Comparison of ENCODE assay signal across 9 cellular contexts in genomic region chr6:53306819-53307347, GRCh38. TPM values are rescaled to one million over a fixed set of nuclear protein-coding genes. Genes with fewer than 3 reads are reported as not detected.
A peak's percentile ranks its signal among the peaks of the same experiment; 100 is the strongest.
DNase-seq lines count a peak whose midpoint lies in the region; ATAC-seq, FAIRE-seq and TF ChIP-seq lines count a peak whose summit lies in the region.
"Had no signal": no experiment of that assay in that cellular context is flagged by ENCODE, and none has a peak within 500 bp of the region (broad histone marks: within the 10 kb centered on the region; RNA-seq: fewer than 3 reads in every experiment).

No MANE protein-coding gene starts in this region.

- H3K4me1 ChIP-seq in SK-N-SH (ENCODE audit: control insufficient read depth in 1 of 2, insufficient read depth in 2 of 2, low read depth in 1 of 2, low read length in 1 of 2) (peaks cover 21 to 27% of the 10 kb centered on the region in 2 experiments), liver (ENCODE audit: control insufficient read depth in 4 of 4, insufficient read depth in 4 of 4, low read length in 3 of 4) (peaks cover 8 to 61% (median 50%) of the 10 kb centered on the region in 4 donors), smooth muscle cell (ENCODE audit: low read depth) (peaks cover 21% of the 10 kb centered on the region)

- WGBS in SK-N-SH (ENCODE audit: low lambda C conversion rate) = 90% methylated on average over 1 of the region's 1 CpG
- 34% methylated on average over 1 of the region's 1 CpG for WGBS in liver
- WGBS in smooth muscle cell (ENCODE audit: low lambda C conversion rate) = 100% methylated on average over 1 of the region's 1 CpG

- H3K79me2 ChIP-seq in SK-N-SH (ENCODE audit: insufficient read depth) (peaks cover 68% of the 10 kb centered on the region), smooth muscle cell (ENCODE audit: low read depth) (peaks cover 52% of the 10 kb centered on the region)

- H3K9me2 ChIP-seq in SK-N-SH = no peaks in the 10 kb centered on the region

- no peaks in the 10 kb centered on the region for H4K20me1 ChIP-seq in SK-N-SH (ENCODE audit: insufficient read depth)
- peaks cover 80% of the 10 kb centered on the region for H4K20me1 ChIP-seq in smooth muscle cell (ENCODE audit: low read depth)

- H3K27me3 ChIP-seq in SK-N-SH (ENCODE audit: insufficient read depth) (no peaks in the 10 kb centered on the region), liver (ENCODE audit: control insufficient read depth in 4 of 4, insufficient read depth in 4 of 4, low read length in 3 of 4) (no peaks in the 10 kb centered on the region), smooth muscle cell (ENCODE audit: low read depth) (no peaks in the 10 kb centered on the region)

- no peak overlapping the region for H2AFZ ChIP-seq in SK-N-SH (ENCODE audit: low read depth)
- H2AFZ ChIP-seq in smooth muscle cell (ENCODE audit: low read depth) = no peak overlapping the region

- TF ChIP-seq RAD21 in SK-N-SH (IDR thresholded peaks at IDR 0.05; ENCODE audit: low read length) (no peak), liver (IDR thresholded peaks at IDR 0.05) (peak; percentile 51 to 52)

- CTCF ChIA-PET in SK-N-SH (lab: Yijun Ruan, JAX) = interaction anchor here (0.9 kb wide), 1 partner anchor 13 kb away, joined by 3 read pairs; no protein-coding TSS in a partner anchor

- TF ChIP-seq CTCF in SK-N-SH (IDR thresholded peaks at IDR 0.05) (no peak), liver (IDR thresholded peaks at IDR 0.05; ENCODE audit: low read depth, low read length, missing input control) (no peak), smooth muscle cell (IDR thresholded peaks at IDR 0.05; ENCODE audit: borderline replicate concordance, insufficient read depth, poor library complexity, severe bottlenecking) (no peak)

- H3K4me3 ChIP-seq in SK-N-SH (ENCODE audit: low read depth in 2 of 2, low read length in 1 of 2) (no peak overlapping the region), liver (ENCODE audit: low read depth in 1 of 3, low read length in 3 of 3) (no peak overlapping the region), smooth muscle cell (no peak overlapping the region)

- ATAC-seq in SK-N-SH treated with all-trans-retinoic acid at 6 μM for 48 hours = no peak
- peak; percentile 42 for ATAC-seq in HG02870 (IDR thresholded peaks at IDR 0.05; ENCODE audit: unreplicated experiment)

- no peak overlapping the region for H3K4me2 ChIP-seq in SK-N-SH
- H3K4me2 ChIP-seq in smooth muscle cell = no peak overlapping the region

- TF ChIP-seq EP300 in SK-N-SH (IDR thresholded peaks at IDR 0.05; ENCODE audit: borderline replicate concordance in 1 of 2, low read depth in 1 of 2, low read length in 1 of 2) = no peak

- H3K9ac ChIP-seq in SK-N-SH (no peak overlapping the region), liver (ENCODE audit: low read depth in 1 of 2, low read length in 2 of 2) (peak overlapping the region; percentile 5 to 25), smooth muscle cell (ENCODE audit: low read depth) (no peak overlapping the region)

- H3K36me3 ChIP-seq in SK-N-SH (replicated peaks in 1 of 2; ENCODE audit: control insufficient read depth in 1 of 2, insufficient read depth in 2 of 2, low read length in 1 of 2) = no peaks in the 10 kb centered on the region
- no peaks in the 10 kb centered on the region for H3K36me3 ChIP-seq in liver (ENCODE audit: control insufficient read depth in 4 of 4, insufficient read depth in 3 of 4, low read depth in 1 of 4, low read length in 3 of 4)
- H3K36me3 ChIP-seq in smooth muscle cell (ENCODE audit: low read depth) = no peaks in the 10 kb centered on the region

- H3F3A ChIP-seq in SK-N-SH (replicated peaks; ENCODE audit: insufficient read depth) (peaks cover 16% of the 10 kb centered on the region), smooth muscle cell (ENCODE audit: low read depth) (peaks cover 7% of the 10 kb centered on the region)

- H3K27ac ChIP-seq in SK-N-SH (ENCODE audit: low read depth in 2 of 2, low read length in 1 of 2) (peak overlapping the region in 1 of 2 experiments; percentile 32; a peak in 2 of 4 replicates), liver (ENCODE audit: low read depth in 1 of 2, low read length in 2 of 2) (peak overlapping the region; percentile 52 to 65), caudate nucleus (ENCODE audit: low read depth, low read length) (no peak overlapping the region), smooth muscle cell (ENCODE audit: low read depth) (no peak overlapping the region)

- no peak for FAIRE-seq in frontal cortex (lab: Jason Lieb, UNC)
- FAIRE-seq: TTC549 had no signal

- H3K9me3 ChIP-seq in SK-N-SH (no peaks in the 10 kb centered on the region), liver (ENCODE audit: control insufficient read depth in 4 of 4, low read length in 3 of 4) (no peaks in the 10 kb centered on the region), smooth muscle cell (replicated peaks; ENCODE audit: low read depth) (no peaks in the 10 kb centered on the region)

- POLR2A ChIA-PET in SK-N-SH (lab: Yijun Ruan, JAX) = no interaction called here

- no peak for DNase-seq in SK-N-SH
- DNase-seq in SW480 (ENCODE audit: low spot score) = peak; percentile 22
- no peak for DNase-seq in caudate nucleus (lab: John Stamatoyannopoulos, UW)
- no peak for DNase-seq in smooth muscle cell (lab: John Stamatoyannopoulos, UW; ENCODE audit: unreplicated experiment)
- no peak for DNase-seq in frontal cortex (ENCODE audit: low spot score in 2 of 2)

TF ChIP-seq in SK-N-SH, 30 proteins besides CTCF, POLR2A, EP300 and RAD21 (continues in another document):
- TF ChIP-seq, protein P1, sequence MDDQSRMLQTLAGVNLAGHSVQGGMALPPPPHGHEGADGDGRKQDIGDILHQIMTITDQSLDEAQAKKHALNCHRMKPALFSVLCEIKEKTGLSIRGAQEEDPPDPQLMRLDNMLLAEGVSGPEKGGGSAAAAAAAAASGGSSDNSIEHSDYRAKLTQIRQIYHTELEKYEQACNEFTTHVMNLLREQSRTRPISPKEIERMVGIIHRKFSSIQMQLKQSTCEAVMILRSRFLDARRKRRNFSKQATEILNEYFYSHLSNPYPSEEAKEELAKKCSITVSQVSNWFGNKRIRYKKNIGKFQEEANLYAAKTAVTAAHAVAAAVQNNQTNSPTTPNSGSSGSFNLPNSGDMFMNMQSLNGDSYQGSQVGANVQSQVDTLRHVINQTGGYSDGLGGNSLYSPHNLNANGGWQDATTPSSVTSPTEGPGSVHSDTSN (IDR thresholded peaks at IDR 0.05) = peak; percentile 47
- TF ChIP-seq SIN3A (IDR thresholded peaks at IDR 0.05; ENCODE audit: borderline replicate concordance, low read depth, low read length) = no peak
- TF ChIP-seq, protein P2, sequence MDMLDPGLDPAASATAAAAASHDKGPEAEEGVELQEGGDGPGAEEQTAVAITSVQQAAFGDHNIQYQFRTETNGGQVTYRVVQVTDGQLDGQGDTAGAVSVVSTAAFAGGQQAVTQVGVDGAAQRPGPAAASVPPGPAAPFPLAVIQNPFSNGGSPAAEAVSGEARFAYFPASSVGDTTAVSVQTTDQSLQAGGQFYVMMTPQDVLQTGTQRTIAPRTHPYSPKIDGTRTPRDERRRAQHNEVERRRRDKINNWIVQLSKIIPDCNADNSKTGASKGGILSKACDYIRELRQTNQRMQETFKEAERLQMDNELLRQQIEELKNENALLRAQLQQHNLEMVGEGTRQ (IDR thresholded peaks at IDR 0.05; ENCODE audit: borderline replicate concordance, low read depth, low read length) = no peak

TF ChIP-seq in SK-N-SH treated with all-trans-retinoic acid at 6 μM for 48 hours, 23 proteins besides CTCF, POLR2A, EP300 and RAD21 (continues in another document):
- TF ChIP-seq, protein P3, sequence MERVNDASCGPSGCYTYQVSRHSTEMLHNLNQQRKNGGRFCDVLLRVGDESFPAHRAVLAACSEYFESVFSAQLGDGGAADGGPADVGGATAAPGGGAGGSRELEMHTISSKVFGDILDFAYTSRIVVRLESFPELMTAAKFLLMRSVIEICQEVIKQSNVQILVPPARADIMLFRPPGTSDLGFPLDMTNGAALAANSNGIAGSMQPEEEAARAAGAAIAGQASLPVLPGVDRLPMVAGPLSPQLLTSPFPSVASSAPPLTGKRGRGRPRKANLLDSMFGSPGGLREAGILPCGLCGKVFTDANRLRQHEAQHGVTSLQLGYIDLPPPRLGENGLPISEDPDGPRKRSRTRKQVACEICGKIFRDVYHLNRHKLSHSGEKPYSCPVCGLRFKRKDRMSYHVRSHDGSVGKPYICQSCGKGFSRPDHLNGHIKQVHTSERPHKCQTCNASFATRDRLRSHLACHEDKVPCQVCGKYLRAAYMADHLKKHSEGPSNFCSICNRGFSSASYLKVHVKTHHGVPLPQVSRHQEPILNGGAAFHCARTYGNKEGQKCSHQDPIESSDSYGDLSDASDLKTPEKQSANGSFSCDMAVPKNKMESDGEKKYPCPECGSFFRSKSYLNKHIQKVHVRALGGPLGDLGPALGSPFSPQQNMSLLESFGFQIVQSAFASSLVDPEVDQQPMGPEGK (CRISPR knock-in tag; IDR thresholded peaks at IDR 0.05; ENCODE audit: borderline replicate concordance) = no peak
- no peak for TF ChIP-seq CSDC2 (CRISPR knock-in tag; IDR thresholded peaks at IDR 0.05)
- no peak for TF ChIP-seq TCF4 (CRISPR knock-in tag; IDR thresholded peaks at IDR 0.05; ENCODE audit: borderline replicate concordance)
- TF ChIP-seq ZNF8 (CRISPR knock-in tag; IDR thresholded peaks at IDR 0.05) = no peak

RNA-seq across cellular contexts. Expression of gene ELOVL5, which starts 41.9 kb away (rescaled TPM):
- polyA plus RNA-seq in SK-N-SH (2012; rRNA removed) (31.9 and 46.4 TPM in 2 replicates), liver (10 to 100 TPM; 22.1 to 54.4 TPM), smooth muscle cell (58.8 and 71.9 TPM in 2 replicates)
- 35.2 and 38.0 TPM in 2 replicates for polyA plus RNA-seq in SK-N-SH (2012; cell fraction: cytosol; rRNA removed)
- 21.5 and 37.4 TPM in 2 replicates for polyA plus RNA-seq in SK-N-SH (2012; cell fraction: nucleus; rRNA removed)
- total RNA-seq in liver (10 to 100 TPM; 61.2 to 77.8 TPM), smooth muscle cell (79.2 and 97.2 TPM in 2 replicates), frontal cortex (50.5 TPM)

Comparison
In these comparisons a context has a peak if more than half of its experiments do, and no peak if none do; other contexts are left out.
1. H3K27ac ChIP-seq: peak in liver (2 of 2); none in caudate nucleus (single experiment) and smooth muscle cell (single experiment).
2. H3K9ac ChIP-seq: peak in liver (2 of 2); none in SK-N-SH (single experiment) and smooth muscle cell (single experiment).